Comparison of ENCODE assay signal across 25 cellular contexts in genomic region chrX:82196866-82197265, GRCh38.
"Had no signal": no experiment of that assay in that cellular context is flagged by ENCODE, and none has a peak within 500 bp of the region (broad histone marks: within the 10 kb centered on the region; RNA-seq: fewer than 3 reads in every experiment).

No MANE protein-coding gene starts in this region.

- H3K27ac ChIP-seq: heart right ventricle, hepatocyte, left ventricle myocardium inferior, pancreas, prostate gland, skin epidermis, tibial nerve, upper lobe of left lung, vagina had no signal

- DNase-seq: heart right ventricle; left colon; left ventricle myocardium inferior; midbrain; mucosa of descending colon; naive thymus-derived CD8-positive, alpha-beta T cell; nucleus accumbens; pancreas; retina; right cardiac atrium; stimulated activated CD4-positive, alpha-beta T cell treated with anti-CD3 and anti-CD28 coated beads, Interleukin-4, amount 100 ng/mL, for 24 hours; stimulated activated naive CD4-positive, alpha-beta T cell treated with Interleukin-2 at 50 U/mL for 16 hours; stimulated activated naive CD8-positive, alpha-beta T cell treated with anti-CD3 and anti-CD28 coated beads, Interleukin-15, amount 100 ng/mL, for 72 hours; substantia nigra; upper lobe of left lung had no signal

- H3K36me3 Mint-ChIP-seq: naive thymus-derived CD8-positive, alpha-beta T cell; stimulated activated memory B cell treated with anti-CD40 and anti-IgM and Interleukin-4, amounts not matched to agents 10 μg/mL and 1 μg/mL and 100 μg/mL, for 72 hours had no signal

- H3K4me1 Mint-ChIP-seq: naive thymus-derived CD8-positive, alpha-beta T cell; nephron; neural crest cell; stimulated activated memory B cell treated with anti-CD40 and anti-IgM and Interleukin-4, amounts not matched to agents 10 μg/mL and 1 μg/mL and 100 μg/mL, for 72 hours; stimulated activated naive CD8-positive, alpha-beta T cell treated with anti-CD3 and anti-CD28 coated beads, Interleukin-15, amount 100 ng/mL, for 72 hours had no signal

- H3K4me3 ChIP-seq: heart right ventricle, hepatocyte, left ventricle myocardium inferior, lung, mucosa of descending colon, pancreas, prostate gland, skin epidermis, tibial nerve, upper lobe of left lung, vagina had no signal

- H3K4me2 ChIP-seq: hepatocyte had no signal

- H3K36me3 ChIP-seq: heart right ventricle, left ventricle myocardium inferior, pancreas, prostate gland, tibial nerve, upper lobe of left lung, vagina had no signal

- H3K9me3 Mint-ChIP-seq: stimulated activated naive CD8-positive, alpha-beta T cell treated with anti-CD3 and anti-CD28 coated beads, Interleukin-15, amount 100 ng/mL, for 72 hours had no signal

- H3K27me3 ChIP-seq: heart right ventricle, hepatocyte, pancreas, tibial nerve, upper lobe of left lung, vagina had no signal

- H3K79me2 ChIP-seq: hepatocyte had no signal

- H3K27me3 Mint-ChIP-seq: naive thymus-derived CD8-positive, alpha-beta T cell; stimulated activated memory B cell treated with anti-CD40 and anti-IgM and Interleukin-4, amounts not matched to agents 10 μg/mL and 1 μg/mL and 100 μg/mL, for 72 hours; stimulated activated naive CD8-positive, alpha-beta T cell treated with anti-CD3 and anti-CD28 coated beads, Interleukin-15, amount 100 ng/mL, for 72 hours had no signal

- H3K27ac Mint-ChIP-seq: naive thymus-derived CD8-positive, alpha-beta T cell; nephron; stimulated activated memory B cell treated with anti-CD40 and anti-IgM and Interleukin-4, amounts not matched to agents 10 μg/mL and 1 μg/mL and 100 μg/mL, for 72 hours; stimulated activated naive CD8-positive, alpha-beta T cell treated with anti-CD3 and anti-CD28 coated beads, Interleukin-15, amount 100 ng/mL, for 72 hours had no signal

- H3K9me3 ChIP-seq: mucosa of descending colon, pancreas, prostate gland, tibial nerve, upper lobe of left lung, vagina had no signal

- H3K4me1 ChIP-seq: heart right ventricle, left ventricle myocardium inferior, pancreas, prostate gland, tibial nerve, upper lobe of left lung, vagina had no signal

- ATAC-seq: heart right ventricle; left colon; mucosa of descending colon; naive thymus-derived CD8-positive, alpha-beta T cell; pancreas; right cardiac atrium; sciatic nerve; stimulated activated memory B cell treated with anti-CD40 and anti-IgM and Interleukin-4, amounts not matched to agents 10 μg/mL and 1 μg/mL and 100 μg/mL, for 72 hours; stimulated activated naive CD8-positive, alpha-beta T cell treated with anti-CD3 and anti-CD28 coated beads, Interleukin-15, amount 100 ng/mL, for 72 hours had no signal

- H3K4me3 Mint-ChIP-seq: naive thymus-derived CD8-positive, alpha-beta T cell; nephron; neural crest cell; stimulated activated memory B cell treated with anti-CD40 and anti-IgM and Interleukin-4, amounts not matched to agents 10 μg/mL and 1 μg/mL and 100 μg/mL, for 72 hours; stimulated activated naive CD8-positive, alpha-beta T cell treated with anti-CD3 and anti-CD28 coated beads, Interleukin-15, amount 100 ng/mL, for 72 hours had no signal
